Comparison of ENCODE assay signal across 8 cellular contexts in genomic region chr10:30784896-30785605, GRCh38.
DNase-seq lines count a peak whose midpoint lies in the region; TF ChIP-seq lines count a peak whose summit lies in the region.

No MANE protein-coding gene starts in this region.

- H3K9me2 ChIP-seq in neural cell (ENCODE audit: insufficient read depth, low read length): no peaks in the 10 kb centered on the region

- TF ChIP-seq CTCF in neural cell (IDR thresholded peaks at IDR 0.05; ENCODE audit: poor library complexity, severe bottlenecking): no peak

- peak; percentile 45 for TF ChIP-seq RAD21 in neural cell (conservative IDR thresholded peaks at IDR 0.05)

- H3K36me3 ChIP-seq in neural cell (ENCODE audit: insufficient read depth, low read length): no peaks in the 10 kb centered on the region

- H4K20me1 ChIP-seq in neural cell (ENCODE audit: insufficient read depth): no peaks in the 10 kb centered on the region

- H3K9me3 ChIP-seq in neural cell (ENCODE audit: low read length): no peaks in the 10 kb centered on the region

- peak overlapping the region; percentile 95 for H3K4me2 ChIP-seq in neural cell (ENCODE audit: low read length)

- H3K27ac ChIP-seq in neural cell (ENCODE audit: low read length): peak overlapping the region; percentile 8

- peak overlapping the region; percentile 63 for H3K9ac ChIP-seq in neural cell (ENCODE audit: low read length)

- H3K4me3 ChIP-seq in neural cell (ENCODE audit: low read length): peak overlapping the region; percentile 81

- peak; percentile 10 for DNase-seq in stimulated activated CD4-positive, alpha-beta T cell treated with anti-CD3 and anti-CD28 coated beads, Interleukin-12 subunit alpha, Interleukin-12 subunit beta, amount 100 ng/mL, for 4 hours
- DNase-seq in stimulated activated CD4-positive, alpha-beta T cell treated with anti-CD3 and anti-CD28 coated beads, Interleukin-2, amount 100 ng/mL, for 48 hours: no peak
- peak; percentile 79 to 85 for DNase-seq in NCI-H524 (lab: John Stamatoyannopoulos, UW)
- DNase-seq in activated naive CD4-positive, alpha-beta T cell treated with anti-CD3 and anti-CD28 coated beads, Interleukin-2, amount 50 U/mL, for 16 hours: peak; percentile 31
- DNase-seq in glomerular visceral epithelial cell (ENCODE audit: extremely low spot score): peak; percentile 16
- peak; percentile 78 for DNase-seq in ureter (ENCODE audit: low spot score)
- no peak for DNase-seq in kidney glomerular epithelial cell (lab: John Stamatoyannopoulos, UW)

- H3K27me3 ChIP-seq in neural cell (ENCODE audit: insufficient read depth, low read depth, low read length): no peaks in the 10 kb centered on the region

- no peaks in the 10 kb centered on the region for H3K79me2 ChIP-seq in neural cell (replicated peaks; ENCODE audit: insufficient read depth, low read length)

- H2AFZ ChIP-seq in neural cell (ENCODE audit: low read depth, low read length): peak overlapping the region; percentile 54

- H3F3A ChIP-seq in neural cell (ENCODE audit: insufficient read depth, low read length, poor library complexity, severe bottlenecking): no peaks in the 10 kb centered on the region

- TF ChIP-seq EP300 in neural cell (conservative IDR thresholded peaks at IDR 0.05; ENCODE audit: poor library complexity, severe bottlenecking): peak; percentile 16

TF ChIP-seq in neural cell, 6 proteins besides CTCF, POLR2A, EP300 and RAD21:
- TF ChIP-seq TAF1 (IDR thresholded peaks at IDR 0.05; ENCODE audit: low read depth) (no peak), EZH2 (IDR thresholded peaks at IDR 0.05; ENCODE audit: borderline replicate concordance, insufficient read depth, low read length, poor library complexity, severe bottlenecking) (no peak), SMC3 (conservative IDR thresholded peaks at IDR 0.05; ENCODE audit: poor library complexity) (peak; percentile 56), MXI1 (conservative IDR thresholded peaks at IDR 0.05; ENCODE audit: poor library complexity, severe bottlenecking) (peak; percentile 70), REST (IDR thresholded peaks at IDR 0.05; ENCODE audit: borderline replicate concordance) (no peak), POLR2AphosphoS5 (IDR thresholded peaks at IDR 0.05) (no peak)

Comparison
In these comparisons a context has a peak if more than half of its experiments do, and no peak if none do; other contexts are left out.
1. DNase-seq: peak in stimulated activated CD4-positive, alpha-beta T cell treated with anti-CD3 and anti-CD28 coated beads, Interleukin-12 subunit alpha, Interleukin-12 subunit beta, amount 100 ng/mL, for 4 hours (single experiment), NCI-H524 (2 of 2), activated naive CD4-positive, alpha-beta T cell treated with anti-CD3 and anti-CD28 coated beads, Interleukin-2, amount 50 U/mL, for 16 hours (single experiment), glomerular visceral epithelial cell (single experiment) and ureter (single experiment); none in stimulated activated CD4-positive, alpha-beta T cell treated with anti-CD3 and anti-CD28 coated beads, Interleukin-2, amount 100 ng/mL, for 48 hours (0 of 2) and kidney glomerular epithelial cell (single experiment).